Comparison of ENCODE assay signal across 9 cellular contexts in the genomic region with DNA sequence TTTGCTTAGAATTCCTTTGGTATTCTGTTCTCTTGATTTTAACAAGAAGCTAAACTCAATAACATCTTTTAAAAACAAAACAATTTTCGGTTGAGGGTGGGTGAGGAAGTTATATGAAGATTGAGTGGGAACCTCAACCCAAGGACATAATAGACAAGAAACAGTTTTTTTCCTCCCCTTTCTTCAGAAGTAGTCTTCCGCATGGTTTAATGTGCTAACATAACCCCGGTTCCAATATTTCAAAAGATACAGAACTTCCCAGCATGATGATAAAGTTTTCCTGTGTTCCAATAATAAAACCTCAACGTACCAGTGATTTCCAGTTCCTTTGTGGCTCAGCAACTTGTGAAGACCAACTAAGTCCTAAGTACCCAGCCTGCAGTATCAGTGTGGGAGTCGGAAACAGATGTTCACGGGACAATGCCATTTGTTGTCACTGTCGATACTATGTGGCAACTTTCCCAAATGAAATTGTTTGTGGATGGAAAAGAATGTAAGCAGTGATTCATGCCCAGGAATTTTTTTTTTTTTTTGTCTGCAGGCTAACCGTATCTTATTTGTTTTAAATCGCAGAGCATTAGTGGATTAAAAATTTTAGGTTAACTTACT. TPM values are rescaled to one million over a fixed set of nuclear protein-coding genes. Genes with fewer than 3 reads are reported as not detected.
DNase-seq lines count a peak whose midpoint lies in the region; ATAC-seq and TF ChIP-seq lines count a peak whose summit lies in the region.
"Had no signal": no experiment of that assay in that cellular context is flagged by ENCODE, and none has a peak within 500 bp of the region (broad histone marks: within the 10 kb centered on the region; RNA-seq: fewer than 3 reads in every experiment).

No MANE protein-coding gene starts in this region.

- no peak for TF ChIP-seq CTCF in brain microvascular endothelial cell (IDR thresholded peaks at IDR 0.05; ENCODE audit: low read depth, low read length, missing control alignments)

- DNase-seq in Right ventricle myocardium inferior (ENCODE audit: missing footprints) (no peak), cardiac septum (ENCODE audit: low spot score) (no peak), brain microvascular endothelial cell (peak; percentile 61), left colon (no peak), cerebellum (ENCODE audit: low spot score) (no peak)
- no peak for DNase-seq in stimulated activated CD4-positive, alpha-beta T cell treated with anti-CD3 and anti-CD28 coated beads, Interleukin-2, amount 100 ng/mL, for 24 hours

- H3K27ac ChIP-seq in brain microvascular endothelial cell, result no peak overlapping the region
- H3K27ac ChIP-seq: BLaER1 had no signal

- intact Hi-C loops in Right ventricle myocardium inferior (cut with DNase I), result loop anchor here (10.0 kb wide), 1 partner anchor 339 kb away; a partner anchor contains a TSS
- intact Hi-C loops in cardiac septum (cut with DNase I), result loop anchor here (5.0 kb wide), 1 partner anchor 34 kb away; no protein-coding TSS in a partner anchor
- intact Hi-C loops in left colon (cut with DNase I, micrococcal nuclease), result no loop called here

- ATAC-seq in Right ventricle myocardium inferior, result peak; percentile 71
- ATAC-seq in left colon, result peak; percentile 51
- ATAC-seq in GM19452 (IDR thresholded peaks at IDR 0.05; ENCODE audit: unreplicated experiment), result no peak
- ATAC-seq in HG03520 (IDR thresholded peaks at IDR 0.05; ENCODE audit: unreplicated experiment), result no peak

- in situ Hi-C loops in brain microvascular endothelial cell (cut with HindIII; ENCODE audit: low pct_ligation_motif_present, low sequenced_read_pairs), result no loop called here

- H3K27me3 ChIP-seq in brain microvascular endothelial cell (replicated peaks), result peaks cover 2% of the 10 kb centered on the region
- H3K27me3 ChIP-seq: BLaER1 had no signal

- H3K4me3 ChIP-seq in brain microvascular endothelial cell (ENCODE audit: low read depth, low read length), result peak overlapping the region; percentile 21
- H3K4me3 ChIP-seq: BLaER1 had no signal

- no peaks in the 10 kb centered on the region for H3K36me3 ChIP-seq in brain microvascular endothelial cell (replicated peaks)
- H3K36me3 ChIP-seq: BLaER1 had no signal

RNA-seq across cellular contexts. Expression of a gene that starts 48.5 kb away (rescaled TPM):
- total RNA-seq in Right ventricle myocardium inferior, result 1.6 TPM
- 0.89 TPM for total RNA-seq in cardiac septum
- total RNA-seq in left colon, result 10 to 100 TPM; 51.1 to 53.6 TPM
- 1.2 TPM for total RNA-seq in cerebellum

Comparison
In these comparisons a context has a peak if more than half of its experiments do, and no peak if none do; other contexts are left out.
1. ATAC-seq: peak in Right ventricle myocardium inferior (single experiment) and left colon (single experiment); none in GM19452 (single experiment) and HG03520 (single experiment).
2. RNA of a gene that starts 48.5 kb away (total RNA-seq): 51.1 to 53.6 TPM in left colon; 1.6 TPM in Right ventricle myocardium inferior (single experiment), 1.2 TPM in cerebellum (single experiment) and 0.89 TPM in cardiac septum (single experiment); every median in the first group is over 10 times any median in the second.
3. intact Hi-C loops: an anchor here in Right ventricle myocardium inferior (10.0 kb wide) and cardiac septum (5.0 kb wide); none called in left colon.